20 cellular contexts compared by ENCODE assay signal in the genomic region with DNA sequence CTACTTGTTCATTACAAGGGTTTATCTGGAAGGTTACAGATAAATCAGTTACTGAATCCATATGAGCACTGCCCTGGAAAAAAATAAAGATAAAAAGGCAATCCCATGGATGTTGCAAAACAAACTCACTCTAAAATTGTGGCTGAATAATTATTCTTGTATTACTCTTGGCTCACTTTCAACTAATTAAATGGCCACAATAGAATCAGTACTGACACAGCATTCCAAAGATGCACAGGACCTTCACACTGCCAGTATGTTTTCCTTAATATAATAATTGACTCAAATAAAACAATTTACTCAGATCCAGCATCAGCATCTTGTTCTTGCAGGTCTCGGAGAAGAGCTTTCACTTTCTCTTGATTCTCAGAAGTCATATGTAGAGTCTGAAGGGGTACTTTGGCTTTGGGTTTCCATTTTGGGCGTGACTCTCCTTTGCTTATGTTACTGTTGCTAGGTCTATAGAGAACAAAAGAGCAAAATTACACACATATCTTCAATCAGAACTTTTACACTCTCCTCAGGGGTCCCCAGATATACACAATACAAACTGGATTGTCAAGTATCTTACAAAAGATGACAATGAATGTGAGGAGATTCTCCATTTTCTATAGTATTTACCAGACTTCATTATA. TPM values are rescaled to one million over a fixed set of nuclear protein-coding genes. Genes with fewer than 3 reads are reported as not detected.
A peak's percentile ranks its signal among the peaks of the same experiment; 100 is the strongest.
DNase-seq lines count a peak whose midpoint lies in the region; ATAC-seq and TF ChIP-seq lines count a peak whose summit lies in the region.
"Had no signal": no experiment of that assay in that cellular context is flagged by ENCODE, and none has a peak within 500 bp of the region (broad histone marks: within the 10 kb centered on the region; RNA-seq: fewer than 3 reads in every experiment).

No MANE protein-coding gene starts in this region.

- H3K9me3 Mint-ChIP-seq in activated CD8-positive, alpha-beta memory T cell treated with anti-CD3 and anti-CD28 coated beads, Interleukin-2, amount 10 ng/mL, durations not matched to agents 7 days and 5 days (ENCODE audit: low read depth): no peaks in the 10 kb centered on the region
- H3K9me3 Mint-ChIP-seq in effector memory CD8-positive, alpha-beta T cell: no peaks in the 10 kb centered on the region
- H3K9me3 Mint-ChIP-seq in type B pancreatic cell: no peaks in the 10 kb centered on the region
- peaks cover 3% of the 10 kb centered on the region for H3K9me3 Mint-ChIP-seq in chondrocyte (ENCODE audit: low read depth)
- H3K9me3 Mint-ChIP-seq: stimulated activated naive CD8-positive, alpha-beta T cell treated with anti-CD3 and anti-CD28 coated beads, Interleukin-15, Interleukin-2, amounts not matched to agents 100 ng/mL and 50 ng/mL, for 24 hours had no signal

- no peaks in the 10 kb centered on the region for H3K27me3 Mint-ChIP-seq in activated CD8-positive, alpha-beta memory T cell treated with anti-CD3 and anti-CD28 coated beads, Interleukin-2, amount 10 ng/mL, durations not matched to agents 7 days and 5 days
- no peaks in the 10 kb centered on the region for H3K27me3 Mint-ChIP-seq in effector memory CD8-positive, alpha-beta T cell
- H3K27me3 Mint-ChIP-seq in type B pancreatic cell: no peaks in the 10 kb centered on the region
- no peaks in the 10 kb centered on the region for H3K27me3 Mint-ChIP-seq in chondrocyte (ENCODE audit: low read depth)
- H3K27me3 Mint-ChIP-seq: stimulated activated naive CD8-positive, alpha-beta T cell treated with anti-CD3 and anti-CD28 coated beads, Interleukin-15, Interleukin-2, amounts not matched to agents 100 ng/mL and 50 ng/mL, for 24 hours had no signal

- intact Hi-C loops in head of caudate nucleus (cut with DNase I): no loop called here

- TF ChIP-seq CTCF in type B pancreatic cell (conservative IDR thresholded peaks at IDR 0.05) (no peak), chondrocyte (IDR thresholded peaks at IDR 0.05) (no peak)

- H3K4me1 Mint-ChIP-seq in activated CD8-positive, alpha-beta memory T cell treated with anti-CD3 and anti-CD28 coated beads, Interleukin-2, amount 10 ng/mL, durations not matched to agents 7 days and 5 days: peaks cover 16% of the 10 kb centered on the region
- H3K4me1 Mint-ChIP-seq in effector memory CD8-positive, alpha-beta T cell (ENCODE audit: low read depth in 2 of 2): peaks cover 2 to 7% of the 10 kb centered on the region in 2 donors
- H3K4me1 Mint-ChIP-seq in type B pancreatic cell (ENCODE audit: unreplicated experiment): no peaks in the 10 kb centered on the region
- no peaks in the 10 kb centered on the region for H3K4me1 Mint-ChIP-seq in chondrocyte (ENCODE audit: low read depth)
- H3K4me1 Mint-ChIP-seq: nephron progenitor cell had no signal

- peak; percentile 91 for ATAC-seq in activated CD8-positive, alpha-beta memory T cell treated with anti-CD3 and anti-CD28 coated beads, Interleukin-2, amount 10 ng/mL, durations not matched to agents 7 days and 5 days
- peak; percentile 71 for ATAC-seq in HG03342 (IDR thresholded peaks at IDR 0.05; ENCODE audit: unreplicated experiment)
- ATAC-seq in effector memory CD8-positive, alpha-beta T cell (replicated peaks): peak; percentile 46
- ATAC-seq: esophagus mucosa, upper lobe of right lung had no signal

- peak overlapping the region; percentile 42 for H3K27ac Mint-ChIP-seq in activated CD8-positive, alpha-beta memory T cell treated with anti-CD3 and anti-CD28 coated beads, Interleukin-2, amount 10 ng/mL, durations not matched to agents 7 days and 5 days
- peak overlapping the region; percentile 22 to 70 for H3K27ac Mint-ChIP-seq in effector memory CD8-positive, alpha-beta T cell
- H3K27ac Mint-ChIP-seq in type B pancreatic cell: peak overlapping the region; percentile 5
- H3K27ac Mint-ChIP-seq in chondrocyte (ENCODE audit: unreplicated experiment): no peak overlapping the region
- H3K27ac Mint-ChIP-seq: nephron progenitor cell; stimulated activated naive CD8-positive, alpha-beta T cell treated with anti-CD3 and anti-CD28 coated beads, Interleukin-15, Interleukin-2, amounts not matched to agents 100 ng/mL and 50 ng/mL, for 24 hours had no signal

- H3K36me3 Mint-ChIP-seq in activated CD8-positive, alpha-beta memory T cell treated with anti-CD3 and anti-CD28 coated beads, Interleukin-2, amount 10 ng/mL, durations not matched to agents 7 days and 5 days: peaks cover 59% of the 10 kb centered on the region
- H3K36me3 Mint-ChIP-seq in effector memory CD8-positive, alpha-beta T cell (ENCODE audit: insufficient read depth): peaks cover 37% of the 10 kb centered on the region
- peaks cover 51% of the 10 kb centered on the region for H3K36me3 Mint-ChIP-seq in type B pancreatic cell
- peaks cover 30% of the 10 kb centered on the region for H3K36me3 Mint-ChIP-seq in chondrocyte (ENCODE audit: low read depth)

- peak overlapping the region; percentile 30 for H3K4me3 Mint-ChIP-seq in activated CD8-positive, alpha-beta memory T cell treated with anti-CD3 and anti-CD28 coated beads, Interleukin-2, amount 10 ng/mL, durations not matched to agents 7 days and 5 days
- H3K4me3 Mint-ChIP-seq in effector memory CD8-positive, alpha-beta T cell: no peak overlapping the region
- H3K4me3 Mint-ChIP-seq in type B pancreatic cell: no peak overlapping the region
- no peak overlapping the region for H3K4me3 Mint-ChIP-seq in chondrocyte (ENCODE audit: unreplicated experiment)
- H3K4me3 Mint-ChIP-seq: nephron progenitor cell; stimulated activated naive CD8-positive, alpha-beta T cell treated with anti-CD3 and anti-CD28 coated beads, Interleukin-15, Interleukin-2, amounts not matched to agents 100 ng/mL and 50 ng/mL, for 24 hours had no signal

- CTCF ChIA-PET in activated CD8-positive, alpha-beta memory T cell treated with anti-CD3 and anti-CD28 coated beads, Interleukin-2, amount 10 ng/mL, durations not matched to agents 7 days and 5 days (lab: Charles Lee): no interaction called here

- peak; percentile 43 for DNase-seq in activated CD8-positive, alpha-beta memory T cell treated with anti-CD3 and anti-CD28 coated beads, Interleukin-2, amount 10 ng/mL, durations not matched to agents 7 days and 5 days
- DNase-seq in activated CD8-positive, alpha-beta memory T cell treated with anti-CD3 and anti-CD28 coated beads for 24 hours: no peak
- DNase-seq in effector memory CD8-positive, alpha-beta T cell: no peak
- no peak for DNase-seq in type B pancreatic cell (ENCODE audit: extremely low spot score, unreplicated experiment)
- no peak for DNase-seq in chondrocyte (ENCODE audit: low spot score)
- DNase-seq in HK-2 (ENCODE audit: unreplicated experiment): no peak
- no peak for DNase-seq in head of caudate nucleus
- DNase-seq: activated effector memory CD4-positive, alpha-beta T cell treated with anti-CD3 and anti-CD28 coated beads, Interleukin-2, amount 50 U/mL, for 16 hours; anterior cingulate cortex; colonic mucosa; glutamatergic neuron; GM23248; NCI-H1417 treated with DMSO at 0.1 percent for 48 hours; NCI-H446; nephron progenitor cell; upper lobe of right lung had no signal

RNA-seq across cellular contexts. Expression of gene DHX57, which starts 12.6 kb away (rescaled TPM):
- 10 to 100 TPM; 15.3 to 18.2 TPM for total RNA-seq in activated CD8-positive, alpha-beta memory T cell treated with anti-CD3 and anti-CD28 coated beads, Interleukin-2, amount 10 ng/mL, durations not matched to agents 7 days and 5 days
- total RNA-seq in type B pancreatic cell (ENCODE audit: low replicate concordance) (22.2 and 28.1 TPM in 2 replicates), chondrocyte (13.6 to 21.8 TPM (median 18.2 TPM) in 3 replicates)

RNA-seq across cellular contexts. Expression of gene MORN2, which starts 12.6 kb away (rescaled TPM):
- 1 to 10 TPM in 1 of 2 experiments, under 1 TPM in 1; 0.96 to 3.8 TPM for total RNA-seq in activated CD8-positive, alpha-beta memory T cell treated with anti-CD3 and anti-CD28 coated beads, Interleukin-2, amount 10 ng/mL, durations not matched to agents 7 days and 5 days
- 14.3 and 19.7 TPM in 2 replicates for total RNA-seq in type B pancreatic cell (ENCODE audit: low replicate concordance)
- 9.5 to 20.0 TPM (median 9.8 TPM) in 3 replicates for total RNA-seq in chondrocyte

RNA-seq across cellular contexts. Expression of gene ARHGEF33, which starts 26.5 kb away (rescaled TPM):
- total RNA-seq in activated CD8-positive, alpha-beta memory T cell treated with anti-CD3 and anti-CD28 coated beads, Interleukin-2, amount 10 ng/mL, durations not matched to agents 7 days and 5 days: 1 to 10 TPM in 1 of 2 experiments, under 1 TPM in 1; 0.59 to 1.0 TPM
- total RNA-seq in type B pancreatic cell (ENCODE audit: low replicate concordance) (1.0 and 1.5 TPM in 2 replicates), chondrocyte (0.28 to 0.87 TPM (median 0.51 TPM) in 3 replicates)
- total RNA-seq: Daoy, esophagus mucosa had no signal
